Comparison of ENCODE assay signal across 9 cellular contexts in genomic region chr12:56078427-56078826, GRCh38. TPM values are rescaled to one million over a fixed set of nuclear protein-coding genes. Genes with fewer than 3 reads are reported as not detected.
DNase-seq lines count a peak whose midpoint lies in the region; ATAC-seq and TF ChIP-seq lines count a peak whose summit lies in the region.
"Had no signal": no experiment of that assay in that cellular context is flagged by ENCODE, and none has a peak within 500 bp of the region (broad histone marks: within the 10 kb centered on the region; RNA-seq: fewer than 3 reads in every experiment).

No MANE protein-coding gene starts in this region.

- peaks cover 24% of the 10 kb centered on the region for H3K4me1 Mint-ChIP-seq in activated naive CD4-positive, alpha-beta T cell treated with anti-CD3 and anti-CD28 coated beads, Interleukin-2, amount 10 ng/mL, durations not matched to agents 7 days and 5 days
- H3K4me1 Mint-ChIP-seq in type B pancreatic cell (ENCODE audit: unreplicated experiment) = peaks cover 4% of the 10 kb centered on the region

- H3K4me3 Mint-ChIP-seq in activated naive CD4-positive, alpha-beta T cell treated with anti-CD3 and anti-CD28 coated beads, Interleukin-2, amount 10 ng/mL, durations not matched to agents 7 days and 5 days = peak overlapping the region; percentile 59
- H3K4me3 Mint-ChIP-seq in type B pancreatic cell = peak overlapping the region; percentile 94

- no peaks in the 10 kb centered on the region for H3K4me1 ChIP-seq in breast epithelium
- peaks cover 19% of the 10 kb centered on the region for H3K4me1 ChIP-seq in mucosa of stomach (ENCODE audit: control insufficient read depth, insufficient read depth, low read length)

- H3K9me3 Mint-ChIP-seq in activated naive CD4-positive, alpha-beta T cell treated with anti-CD3 and anti-CD28 coated beads, Interleukin-2, amount 10 ng/mL, durations not matched to agents 7 days and 5 days = no peaks in the 10 kb centered on the region
- no peaks in the 10 kb centered on the region for H3K9me3 Mint-ChIP-seq in type B pancreatic cell

- peaks cover 66% of the 10 kb centered on the region for H3K27me3 Mint-ChIP-seq in activated naive CD4-positive, alpha-beta T cell treated with anti-CD3 and anti-CD28 coated beads, Interleukin-2, amount 10 ng/mL, durations not matched to agents 7 days and 5 days
- peaks cover 36% of the 10 kb centered on the region for H3K27me3 Mint-ChIP-seq in type B pancreatic cell

- H3K27ac ChIP-seq in breast epithelium = peak overlapping the region; percentile 88 to 91
- H3K27ac ChIP-seq: BLaER1 had no signal

- TF ChIP-seq CTCF in breast epithelium (IDR thresholded peaks at IDR 0.05) = no peak
- TF ChIP-seq CTCF in type B pancreatic cell (conservative IDR thresholded peaks at IDR 0.05) = no peak

- CTCF ChIA-PET in activated naive CD4-positive, alpha-beta T cell treated with anti-CD3 and anti-CD28 coated beads, Interleukin-2, amount 10 ng/mL, durations not matched to agents 7 days and 5 days (lab: Charles Lee) = interaction anchor here (0.6 kb wide), 1 partner anchor 26 kb away, joined by 3 read pairs; the partner anchor contains the start of gene PA2G4

- ATAC-seq in GM18505 (IDR thresholded peaks at IDR 0.05; ENCODE audit: unreplicated experiment) (no peak), GM21367 (IDR thresholded peaks at IDR 0.05; ENCODE audit: unreplicated experiment) (no peak)

- peak overlapping the region; percentile 96 for H3K9ac ChIP-seq in mucosa of stomach (ENCODE audit: low read length)

- H3K9me3 ChIP-seq in breast epithelium (no peaks in the 10 kb centered on the region), mucosa of stomach (ENCODE audit: control insufficient read depth, low read length) (no peaks in the 10 kb centered on the region)
- H3K9me3 ChIP-seq: BLaER1 had no signal

- no peak overlapping the region for H3K27ac Mint-ChIP-seq in activated naive CD4-positive, alpha-beta T cell treated with anti-CD3 and anti-CD28 coated beads, Interleukin-2, amount 10 ng/mL, durations not matched to agents 7 days and 5 days
- peak overlapping the region; percentile 96 for H3K27ac Mint-ChIP-seq in type B pancreatic cell

- no peaks in the 10 kb centered on the region for H3K36me3 Mint-ChIP-seq in activated naive CD4-positive, alpha-beta T cell treated with anti-CD3 and anti-CD28 coated beads, Interleukin-2, amount 10 ng/mL, durations not matched to agents 7 days and 5 days
- H3K36me3 Mint-ChIP-seq in type B pancreatic cell = no peaks in the 10 kb centered on the region

- intact Hi-C loops in breast epithelium (cut with DNase I; ENCODE audit: low total_unique reads) = no loop called here

- TF ChIP-seq POLR2A in breast epithelium (IDR thresholded peaks at IDR 0.05) (no peak), GM18505 (IDR thresholded peaks at IDR 0.05; ENCODE audit: borderline replicate concordance, extremely low read depth, insufficient read depth, insufficient read length) (no peak)

- H3K27me3 ChIP-seq in breast epithelium (no peaks in the 10 kb centered on the region), mucosa of stomach (ENCODE audit: control insufficient read depth, insufficient read depth, low read length) (peaks cover 4% of the 10 kb centered on the region)

- DNase-seq in activated naive CD4-positive, alpha-beta T cell treated with anti-CD3 and anti-CD28 coated beads, Interleukin-2, amount 10 ng/mL, durations not matched to agents 7 days and 5 days = no peak
- DNase-seq in activated naive CD4-positive, alpha-beta T cell treated with anti-CD3 and anti-CD28 coated beads, Interleukin-2, amount 50 U/mL, for 16 hours = no peak
- no peak for DNase-seq in breast epithelium (ENCODE audit: low spot score in 2 of 2)
- no peak for DNase-seq in type B pancreatic cell (ENCODE audit: extremely low spot score, unreplicated experiment)
- DNase-seq in nucleus accumbens (lab: John Stamatoyannopoulos, UW) = no peak

- H3K36me3 ChIP-seq in breast epithelium (no peaks in the 10 kb centered on the region), mucosa of stomach (ENCODE audit: control insufficient read depth, insufficient read depth, low read length) (peaks cover 8% of the 10 kb centered on the region)
- H3K36me3 ChIP-seq: BLaER1 had no signal

- H3K4me3 ChIP-seq in breast epithelium = peak overlapping the region in 1 of 3 donors; percentile 82
- H3K4me3 ChIP-seq in mucosa of stomach (ENCODE audit: low read length) = no peak overlapping the region

RNA-seq across cellular contexts. Expression of gene ERBB3, which starts 1.5 kb away (rescaled TPM):
- total RNA-seq in breast epithelium (100 to 1,000 TPM in 2 of 3 donors, under 1 TPM in 1; 0.48 to 187 (median 119) TPM), type B pancreatic cell (ENCODE audit: low replicate concordance) (76.5 and 176 TPM in 2 replicates)

RNA-seq across cellular contexts. Expression of gene PA2G4, which starts 25.9 kb away (rescaled TPM):
- total RNA-seq in breast epithelium (100 to 1,000 TPM in 2 of 3 donors, 10 to 100 TPM in 1; 94.4 to 134 (median 116) TPM), type B pancreatic cell (ENCODE audit: low replicate concordance) (115 and 141 TPM in 2 replicates)

RNA-seq across cellular contexts. Expression of gene RPS26, which starts 36.7 kb away (rescaled TPM):
- 1,000 to 10,000 TPM in 1 of 3 donors, 100 to 1,000 TPM in 2; 557 to 1,840 (median 572) TPM for total RNA-seq in breast epithelium
- 20.2 and 38.7 TPM in 2 replicates for total RNA-seq in type B pancreatic cell (ENCODE audit: low replicate concordance)

RNA-seq across cellular contexts. Expression of gene RPL41, which starts 38.0 kb away (rescaled TPM):
- total RNA-seq in breast epithelium (1,000 to 10,000 TPM; 3,675 to 5,580 (median 4,429) TPM), type B pancreatic cell (ENCODE audit: low replicate concordance) (4,566 and 4,714 TPM in 2 replicates)

RNA-seq across cellular contexts. Expression of gene ZC3H10, which starts 39.6 kb away (rescaled TPM):
- 1 to 10 TPM; 3.6 to 4.8 (median 4.7) TPM for total RNA-seq in breast epithelium
- total RNA-seq in type B pancreatic cell (ENCODE audit: low replicate concordance) = 11.6 and 12.1 TPM in 2 replicates

Comparison
In these comparisons a context has a peak if more than half of its experiments do, and no peak if none do; other contexts are left out.
1. RNA of gene RPS26, which starts 36.7 kb away (total RNA-seq): 557 to 1,840 TPM in breast epithelium; 20.2 to 38.7 TPM in type B pancreatic cell; every median in the first group is over 10 times any median in the second.